In the genomic region with DNA sequence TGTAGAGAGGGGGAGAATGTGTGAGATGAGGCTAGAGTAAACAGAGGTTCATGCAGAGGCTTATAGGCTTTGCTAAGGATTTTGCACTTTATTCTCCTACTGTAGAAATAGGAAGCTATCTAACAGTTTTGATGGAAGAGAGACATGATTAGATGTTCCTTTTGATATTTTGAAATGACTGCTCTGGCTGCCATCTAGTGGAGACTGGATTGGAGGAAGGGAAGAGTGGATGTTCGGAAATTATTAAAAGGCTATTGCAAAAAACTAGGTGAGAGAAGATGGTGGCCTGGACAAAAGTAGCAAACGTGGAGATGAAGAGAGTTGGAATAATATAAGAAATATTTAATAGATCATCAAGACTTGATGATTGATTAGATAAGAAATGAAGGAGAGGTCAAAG, we compare ENCODE assay signal across 11 cellular contexts. TPM values are rescaled to one million over a fixed set of nuclear protein-coding genes. Genes with fewer than 3 reads are reported as not detected.
DNase-seq lines count a peak whose midpoint lies in the region; ATAC-seq and TF ChIP-seq lines count a peak whose summit lies in the region.
"Had no signal": no experiment of that assay in that cellular context is flagged by ENCODE, and none has a peak within 500 bp of the region (broad histone marks: within the 10 kb centered on the region; RNA-seq: fewer than 3 reads in every experiment).

No MANE protein-coding gene starts in this region.

- H3K36me3 ChIP-seq in neural progenitor cell = no peaks in the 10 kb centered on the region
- H3K36me3 ChIP-seq in Karpas-422 (ENCODE audit: insufficient read depth, low read length) = no peaks in the 10 kb centered on the region

- H3K4me3 Mint-ChIP-seq in brain (no peak overlapping the region), neural progenitor cell (no peak overlapping the region)
- H3K4me3 Mint-ChIP-seq: activated CD8-positive, alpha-beta memory T cell treated with anti-CD3 and anti-CD28 coated beads, Interleukin-2, amount 10 ng/mL, durations not matched to agents 7 days and 5 days; naive thymus-derived CD8-positive, alpha-beta T cell had no signal

- ATAC-seq in GM21825 (IDR thresholded peaks at IDR 0.05; ENCODE audit: unreplicated experiment) = no peak
- ATAC-seq: activated CD8-positive, alpha-beta memory T cell treated with anti-CD3 and anti-CD28 coated beads, Interleukin-2, amount 10 ng/mL, durations not matched to agents 7 days and 5 days; naive thymus-derived CD8-positive, alpha-beta T cell had no signal

- TF ChIP-seq CTCF in brain (conservative IDR thresholded peaks at IDR 0.05) (peak; percentile 51 to 67), neural progenitor cell (IDR thresholded peaks at IDR 0.05) (peak; percentile 65)

- H3K9me3 Mint-ChIP-seq in brain (peaks cover 0 to 2% (median 0%) of the 10 kb centered on the region in 5 experiments), neural progenitor cell (no peaks in the 10 kb centered on the region)
- H3K9me3 Mint-ChIP-seq: naive thymus-derived CD8-positive, alpha-beta T cell had no signal

- H2AFZ ChIP-seq in neural progenitor cell (replicated peaks) (peak overlapping the region; percentile 4), Karpas-422 (ENCODE audit: low read length) (no peak overlapping the region)

- no peaks in the 10 kb centered on the region for H3F3A ChIP-seq in neural progenitor cell (ENCODE audit: low read depth)

- peaks cover 3% of the 10 kb centered on the region for H3K27me3 Mint-ChIP-seq in brain
- no peaks in the 10 kb centered on the region for H3K27me3 Mint-ChIP-seq in neural progenitor cell (ENCODE audit: insufficient read depth, low read depth)

- no peaks in the 10 kb centered on the region for H3K4me1 ChIP-seq in neural progenitor cell
- H3K4me1 ChIP-seq in Karpas-422 (ENCODE audit: low read length) = no peaks in the 10 kb centered on the region

- H3K27ac Mint-ChIP-seq in brain (no peak overlapping the region), neural progenitor cell (no peak overlapping the region)
- H3K27ac Mint-ChIP-seq: activated CD8-positive, alpha-beta memory T cell treated with anti-CD3 and anti-CD28 coated beads, Interleukin-2, amount 10 ng/mL, durations not matched to agents 7 days and 5 days; naive thymus-derived CD8-positive, alpha-beta T cell had no signal

- no peaks in the 10 kb centered on the region for H4K20me1 ChIP-seq in neural progenitor cell (ENCODE audit: low read depth)
- no peaks in the 10 kb centered on the region for H4K20me1 ChIP-seq in Karpas-422 (ENCODE audit: insufficient read depth, low read depth, low read length)

- H3K9me3 ChIP-seq in neural progenitor cell (ENCODE audit: low read depth) = no peaks in the 10 kb centered on the region
- H3K9me3 ChIP-seq in Karpas-422 (ENCODE audit: low read length) = no peaks in the 10 kb centered on the region

- H3K4me2 ChIP-seq in neural progenitor cell (no peak overlapping the region), Karpas-422 (ENCODE audit: low read depth, low read length, poor library complexity, severe bottlenecking) (no peak overlapping the region)
- H3K4me2 ChIP-seq: KMS-11 had no signal

- no peak overlapping the region for H3K27ac ChIP-seq in neural progenitor cell
- no peak overlapping the region for H3K27ac ChIP-seq in Karpas-422 (ENCODE audit: low read length)
- H3K27ac ChIP-seq: KMS-11 had no signal

- no peaks in the 10 kb centered on the region for H3K79me2 ChIP-seq in neural progenitor cell (ENCODE audit: low read depth)
- H3K79me2 ChIP-seq in Karpas-422 (ENCODE audit: low read length) = no peaks in the 10 kb centered on the region

- H3K4me3 ChIP-seq in neural progenitor cell = no peak overlapping the region
- H3K4me3 ChIP-seq in Karpas-422 (ENCODE audit: low read length) = no peak overlapping the region

- H3K9ac ChIP-seq in neural progenitor cell (no peak overlapping the region), Karpas-422 (ENCODE audit: low read length) (no peak overlapping the region)
- H3K9ac ChIP-seq: KMS-11 had no signal

- DNase-seq in DMS53 (lab: John Stamatoyannopoulos, UW) (peak; percentile 37), DMS53 treated with DMSO at 0.1 percent for 48 hours (lab: John Stamatoyannopoulos, UW; ENCODE audit: unreplicated experiment) (no peak), NCI-H2107 treated with DMSO at 0.1 percent for 48 hours (lab: John Stamatoyannopoulos, UW; ENCODE audit: unreplicated experiment) (peak; percentile 36), neural progenitor cell (ENCODE audit: low spot score) (peak; percentile 7), Karpas-422 (no peak)
- DNase-seq in stimulated activated CD4-positive, alpha-beta T cell treated with anti-CD3 and anti-CD28 coated beads, Interleukin-12 subunit alpha, Interleukin-12 subunit beta, amount 100 ng/mL, for 4 hours = no peak
- DNase-seq: activated CD8-positive, alpha-beta memory T cell treated with anti-CD3 and anti-CD28 coated beads, Interleukin-2, amount 10 ng/mL, durations not matched to agents 7 days and 5 days; naive thymus-derived CD8-positive, alpha-beta T cell had no signal

- H3K9me2 ChIP-seq in Karpas-422 (replicated peaks; ENCODE audit: insufficient read depth, low read length) = no peaks in the 10 kb centered on the region

- H3K27me3 ChIP-seq in neural progenitor cell = no peaks in the 10 kb centered on the region
- H3K27me3 ChIP-seq in Karpas-422 (ENCODE audit: low read length) = no peaks in the 10 kb centered on the region

- no peaks in the 10 kb centered on the region for H3K36me3 Mint-ChIP-seq in brain
- H3K36me3 Mint-ChIP-seq in neural progenitor cell = no peaks in the 10 kb centered on the region
- H3K36me3 Mint-ChIP-seq: activated CD8-positive, alpha-beta memory T cell treated with anti-CD3 and anti-CD28 coated beads, Interleukin-2, amount 10 ng/mL, durations not matched to agents 7 days and 5 days; naive thymus-derived CD8-positive, alpha-beta T cell had no signal

- no peaks in the 10 kb centered on the region for H3K4me1 Mint-ChIP-seq in brain
- no peaks in the 10 kb centered on the region for H3K4me1 Mint-ChIP-seq in neural progenitor cell
- H3K4me1 Mint-ChIP-seq: activated CD8-positive, alpha-beta memory T cell treated with anti-CD3 and anti-CD28 coated beads, Interleukin-2, amount 10 ng/mL, durations not matched to agents 7 days and 5 days; naive thymus-derived CD8-positive, alpha-beta T cell had no signal

RNA-seq across cellular contexts. Expression of gene SYN2, which starts 42.2 kb away (rescaled TPM):
- polyA plus RNA-seq in brain (ENCODE audit: insufficient read depth, low read depth, low replicate concordance) = 34.3 TPM
- 0.84 and 3.1 TPM in 2 replicates for total RNA-seq in neural progenitor cell (ENCODE audit: low replicate concordance)
- not detected in 2 replicates for total RNA-seq in Karpas-422 (2014; rRNA removed; shearing (Covaris generic); ENCODE audit: low replicate concordance)
- total RNA-seq: naive thymus-derived CD8-positive, alpha-beta T cell had no signal
- polyA plus RNA-seq: naive thymus-derived CD8-positive, alpha-beta T cell had no signal

Comparison
In these comparisons a context has a peak if more than half of its experiments do, and no peak if none do; other contexts are left out.
1. DNase-seq: peak in DMS53 (single experiment), NCI-H2107 treated with DMSO at 0.1 percent for 48 hours (single experiment) and neural progenitor cell (single experiment); none in DMS53 treated with DMSO at 0.1 percent for 48 hours (single experiment), stimulated activated CD4-positive, alpha-beta T cell treated with anti-CD3 and anti-CD28 coated beads, Interleukin-12 subunit alpha, Interleukin-12 subunit beta, amount 100 ng/mL, for 4 hours (single experiment) and Karpas-422 (single experiment).